8 cellular contexts compared by ENCODE assay signal in genomic region chr12:6201199-6201608, GRCh38. TPM values are rescaled to one million over a fixed set of nuclear protein-coding genes. Genes with fewer than 3 reads are reported as not detected.
A peak's percentile ranks its signal among the peaks of the same experiment; 100 is the strongest.
DNase-seq lines count a peak whose midpoint lies in the region; ATAC-seq, FAIRE-seq and TF ChIP-seq lines count a peak whose summit lies in the region.

No MANE protein-coding gene starts in this region.

- no peak for TF ChIP-seq CTCF in BE2C (IDR thresholded peaks at IDR 0.05; ENCODE audit: low read depth, low read length)
- peak; percentile 6 for TF ChIP-seq CTCF in bronchial epithelial cell (IDR thresholded peaks at IDR 0.05; ENCODE audit: insufficient read depth, low read length, severe bottlenecking)
- TF ChIP-seq CTCF in lower lobe of right lung (IDR thresholded peaks at IDR 0.05) = no peak

- no peaks in the 10 kb centered on the region for H3K9me3 ChIP-seq in BE2C
- no peaks in the 10 kb centered on the region for H3K9me3 ChIP-seq in lower lobe of right lung

- H3K27ac ChIP-seq in lower lobe of right lung = peak overlapping the region; percentile 90

- no peak for FAIRE-seq in bronchial epithelial cell (lab: Jason Lieb, UNC)

- H3K27me3 ChIP-seq in BE2C = no peaks in the 10 kb centered on the region
- H3K27me3 ChIP-seq in bronchial epithelial cell (ENCODE audit: control insufficient read depth, insufficient read depth, low read length) = no peaks in the 10 kb centered on the region
- H3K27me3 ChIP-seq in lower lobe of right lung (ENCODE audit: low read depth) = no peaks in the 10 kb centered on the region

- POLR2A ChIA-PET in HEK293T (lab: Yijun Ruan, JAX) = interaction anchor here (1.2 to 2.2 kb wide), 8 partner anchors 9 to 122 kb away, joined by 3 to 6 read pairs (median 4); no protein-coding TSS in a partner anchor

- CTCF ChIA-PET in HEK293T (lab: Yijun Ruan, JAX) = interaction anchor here (3.0 to 6.7 kb wide), 2 partner anchors 76 to 83 kb away, joined by 9 to 90 read pairs; no protein-coding TSS in a partner anchor

- DNase-seq in BE2C = peak; percentile 42
- DNase-seq in NCI-H1105 (lab: John Stamatoyannopoulos, UW) = peak; percentile 23
- DNase-seq in bronchial epithelial cell (ENCODE audit: low read depth) = no peak
- DNase-seq in lower lobe of right lung = peak; percentile 68
- DNase-seq in ureter (ENCODE audit: low spot score) = peak; percentile 71
- no peak for DNase-seq in NAMALWA (ENCODE audit: low spot score)
- DNase-seq in HEK293T (ENCODE audit: extremely low spot score) = no peak

- H3K36me3 ChIP-seq in BE2C (peaks cover 3% of the 10 kb centered on the region; the same call in 1 of the 2 replicates), bronchial epithelial cell (ENCODE audit: control insufficient read depth, insufficient read depth, low read length) (peaks cover 13% of the 10 kb centered on the region), lower lobe of right lung (no peaks in the 10 kb centered on the region)

- ATAC-seq in lower lobe of right lung = peak; percentile 46 to 51
- no peak for ATAC-seq in HG03039 (IDR thresholded peaks at IDR 0.05; ENCODE audit: unreplicated experiment)

- intact Hi-C loops in lower lobe of right lung (cut with DNase I) = no loop called here

- peaks cover 6% of the 10 kb centered on the region for H3K4me1 ChIP-seq in BE2C
- peaks cover 85% of the 10 kb centered on the region for H3K4me1 ChIP-seq in lower lobe of right lung

- peak overlapping the region; percentile 80 for H3K4me3 ChIP-seq in BE2C (ENCODE audit: low read depth, low read length)
- peak overlapping the region; percentile 81 for H3K4me3 ChIP-seq in bronchial epithelial cell (ENCODE audit: low read depth, low read length)
- peak overlapping the region; percentile 82 for H3K4me3 ChIP-seq in lower lobe of right lung

TF ChIP-seq in HEK293T, 16 proteins besides CTCF, POLR2A, EP300 and RAD21:
- TF ChIP-seq CTBP1 (IDR thresholded peaks at IDR 0.05; ENCODE audit: borderline replicate concordance) = no peak
- no peak for TF ChIP-seq LEF1 (IDR thresholded peaks at IDR 0.05; ENCODE audit: borderline replicate concordance)
- TF ChIP-seq FOXM1 (IDR thresholded peaks at IDR 0.05; ENCODE audit: borderline replicate concordance) = no peak
- no peak for TF ChIP-seq ARNT (IDR thresholded peaks at IDR 0.05)
- no peak for TF ChIP-seq L3MBTL2 (conservative IDR thresholded peaks at IDR 0.05)
- TF ChIP-seq ZNF384 (IDR thresholded peaks at IDR 0.05) = no peak
- TF ChIP-seq HDGF (IDR thresholded peaks at IDR 0.05; ENCODE audit: borderline replicate concordance) = no peak

RNA-seq across cellular contexts. Expression of gene CD9, which starts 1.0 kb away (rescaled TPM):
- polyA plus RNA-seq in BE2C (2012; ENCODE audit: insufficient read depth, insufficient read length, low read depth) = 26.6 TPM
- total RNA-seq in bronchial epithelial cell (492 and 634 TPM in 2 replicates), lower lobe of right lung (437 TPM), ureter (427 TPM)

Comparison
In these comparisons a context has a peak if more than half of its experiments do, and no peak if none do; other contexts are left out.
1. DNase-seq: peak in BE2C (single experiment), NCI-H1105 (single experiment), lower lobe of right lung (single experiment) and ureter (single experiment); none in bronchial epithelial cell (single experiment), NAMALWA (single experiment) and HEK293T (single experiment).
2. Peak in every context shown above with its lines, with median percentiles within 50 percentile points of each other: H3K4me3 ChIP-seq.